ENCODE assay signal across 9 cellular contexts in the genomic region with DNA sequence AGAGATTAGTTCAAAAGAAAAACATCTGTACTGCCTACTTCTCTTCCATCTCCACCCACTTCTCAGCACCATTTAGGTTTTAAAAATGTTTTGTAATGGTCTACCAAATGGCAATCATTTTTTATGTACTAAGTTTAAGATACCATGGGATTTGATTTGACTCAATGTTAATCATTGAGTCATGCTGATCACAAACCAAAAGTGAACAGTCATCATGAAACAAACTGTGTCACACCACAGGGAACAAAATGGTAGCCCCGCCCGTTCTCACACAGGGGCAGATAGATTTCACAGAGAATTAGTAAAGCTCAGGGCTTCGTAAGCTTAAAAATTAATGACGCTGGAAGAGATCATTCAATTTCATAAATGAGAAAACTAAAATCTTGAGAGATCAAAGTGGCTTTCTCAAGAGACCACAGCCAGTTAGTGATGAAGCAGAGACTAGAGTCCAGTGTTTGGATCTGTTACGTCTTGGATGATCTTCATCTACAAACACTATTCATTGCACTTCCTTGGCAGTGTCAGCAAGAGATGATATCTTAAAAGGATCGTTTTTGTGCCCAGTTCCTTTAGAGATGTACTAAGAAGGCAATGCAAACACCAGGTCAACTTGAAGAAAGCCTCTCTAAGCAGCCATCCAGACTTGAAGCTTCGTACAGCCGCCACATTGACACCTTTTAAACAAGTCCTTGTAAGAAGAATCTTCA. TPM values are rescaled to one million over a fixed set of nuclear protein-coding genes. Genes with fewer than 3 reads are reported as not detected.
DNase-seq lines count a peak whose midpoint lies in the region; ATAC-seq and TF ChIP-seq lines count a peak whose summit lies in the region.
"Had no signal": no experiment of that assay in that cellular context is flagged by ENCODE, and none has a peak within 500 bp of the region (broad histone marks: within the 10 kb centered on the region; RNA-seq: fewer than 3 reads in every experiment).

No MANE protein-coding gene starts in this region.

- H3K4me3 ChIP-seq in PC-3 (ENCODE audit: low read length): peak overlapping the region; percentile 34

- TF ChIP-seq CTCF in PC-3 (conservative IDR thresholded peaks at IDR 0.05; ENCODE audit: low read depth, low read length): no peak

- H3K27me3 ChIP-seq in PC-3 (ENCODE audit: low read length): no peaks in the 10 kb centered on the region

- peak; percentile 92 for DNase-seq in PC-3
- peak; percentile 47 for DNase-seq in iris pigment epithelial cell (ENCODE audit: low read depth)
- DNase-seq in cortex of kidney (lab: John Stamatoyannopoulos, UW): no peak
- DNase-seq in NCI-H1417 treated with DMSO at 0.1 percent for 48 hours (lab: John Stamatoyannopoulos, UW): no peak
- no peak for DNase-seq in mesenteric fat pad (ENCODE audit: low spot score)
- no peak for DNase-seq in cerebellar cortex (ENCODE audit: low spot score)

- H3K4me1 ChIP-seq in PC-3 (ENCODE audit: insufficient read depth, low read length): peaks cover 63% of the 10 kb centered on the region

- no TSS peak for BruUV-seq in PC-3 (replicated peaks; lab: Mats Ljungman, UMichigan)

- no peaks in the 10 kb centered on the region for H3K9me3 ChIP-seq in PC-3 (ENCODE audit: low read length)
- H3K9me3 ChIP-seq: neutrophil had no signal

- ATAC-seq in GM18907 (IDR thresholded peaks at IDR 0.05; ENCODE audit: unreplicated experiment): peak; percentile 91
- ATAC-seq in HG02610 (IDR thresholded peaks at IDR 0.05; ENCODE audit: unreplicated experiment): peak; percentile 92
- ATAC-seq in PC-3: peak; percentile 50

- H4K20me1 ChIP-seq in PC-3 (ENCODE audit: low read length): no peaks in the 10 kb centered on the region

- intact Hi-C loops in PC-3 (cut with micrococcal nuclease): loop anchor here (2.0 to 5.0 kb wide), 5 partner anchors 34 to 122 kb away; a partner anchor contains a TSS

- CTCF ChIA-PET in PC-3 (lab: Charles Lee): no interaction called here

- peak overlapping the region; percentile 70 for H3K4me2 ChIP-seq in PC-3 (ENCODE audit: low read length)

- no peaks in the 10 kb centered on the region; the same call in 1 of the 2 replicates for H3K36me3 ChIP-seq in PC-3 (ENCODE audit: low read depth, low read length)
- H3K36me3 ChIP-seq: neutrophil had no signal

- H2AFZ ChIP-seq in PC-3 (ENCODE audit: low read length): peak overlapping the region; percentile 72

- peak overlapping the region; percentile 75 for H3K9ac ChIP-seq in PC-3 (ENCODE audit: low read length)

- no peaks in the 10 kb centered on the region for H3F3A ChIP-seq in PC-3 (ENCODE audit: low read length, unreplicated experiment)

- no peaks in the 10 kb centered on the region for H3K9me2 ChIP-seq in PC-3 (replicated peaks; ENCODE audit: low read length)

- peaks cover 23% of the 10 kb centered on the region for H3K79me2 ChIP-seq in PC-3 (ENCODE audit: low read length)

- POLR2A ChIA-PET in PC-3 (lab: Charles Lee; ENCODE audit: unreplicated experiment): interaction anchor here (0.6 kb wide), 1 partner anchor 154 kb away, joined by 5 read pairs; no protein-coding TSS in a partner anchor

- H3K27ac ChIP-seq in PC-3 (ENCODE audit: low read length): peak overlapping the region; percentile 93
- H3K27ac ChIP-seq: neutrophil had no signal

RNA-seq across cellular contexts. Expression of a gene that starts 33.9 kb away (rescaled TPM):
- total RNA-seq in PC-3 (2014; rRNA removed): 211 and 271 TPM in 2 replicates
- 145 TPM for total RNA-seq in mesenteric fat pad

Comparison
In these comparisons a context has a peak if more than half of its experiments do, and no peak if none do; other contexts are left out.
1. DNase-seq: peak in PC-3 (single experiment) and iris pigment epithelial cell (single experiment); none in cortex of kidney (single experiment), NCI-H1417 treated with DMSO at 0.1 percent for 48 hours (single experiment), mesenteric fat pad (single experiment) and cerebellar cortex (single experiment).
2. Peak in every context shown above with its lines, with median percentiles within 50 percentile points of each other: ATAC-seq.